In genomic region chr3:107235923-107236315, GRCh38 we compare ENCODE assay signal across 8 cellular contexts.
DNase-seq lines count a peak whose midpoint lies in the region; ATAC-seq, FAIRE-seq and TF ChIP-seq lines count a peak whose summit lies in the region.

No MANE protein-coding gene starts in this region.

- DNase-seq in A549 (ENCODE audit: low read depth in 1 of 2, low spot score in 1 of 2): peak; percentile 69 to 81
- DNase-seq in NCI-H1436 treated with DMSO at 0.1 percent for 48 hours (lab: John Stamatoyannopoulos, UW): peak; percentile 48
- peak; percentile 74 for DNase-seq in SW480 (ENCODE audit: low spot score)
- DNase-seq in caudate nucleus (lab: John Stamatoyannopoulos, UW): peak in 41 of 61 donors; percentile 4 to 88 (median 49)
- peak; percentile 91 for DNase-seq in iris pigment epithelial cell (ENCODE audit: low read depth)

- TF ChIP-seq EP300 in A549 (IDR thresholded peaks at IDR 0.05): no peak

- H3K4me1 ChIP-seq in A549: peaks cover 6% of the 10 kb centered on the region; the same call in 2 of the 3 replicates

- peak overlapping the region; percentile 47 for H3K4me3 ChIP-seq in A549
- H3K4me3 ChIP-seq in skin epidermis: peak overlapping the region; percentile 24 to 48 (median 33)

- CTCF ChIA-PET in A549 (lab: Yijun Ruan, JAX): interaction anchor here (0.5 to 4.5 kb wide), 65 partner anchors 10 to 1404 kb away, joined by 3 to 43 read pairs (median 5); partner anchors contain the start of genes CIP2A and DZIP3

- TF ChIP-seq RAD21 in A549 (conservative IDR thresholded peaks at IDR 0.05 in 1 of 2, IDR thresholded peaks at IDR 0.05 in 1 of 2): peak; percentile 95

- TF ChIP-seq CTCF in A549 (IDR thresholded peaks at IDR 0.05): peak; percentile 97
- TF ChIP-seq CTCF in GM12873 (IDR thresholded peaks at IDR 0.05; ENCODE audit: insufficient read depth, low read depth, low read length, missing control alignments): peak; percentile 78

- peak; percentile 98 for FAIRE-seq in A549 (lab: Jason Lieb, UNC)

- H3K27ac ChIP-seq in A549: peak overlapping the region; percentile 53 to 69
- peak overlapping the region; percentile 92 for H3K27ac ChIP-seq in caudate nucleus (ENCODE audit: low read depth, low read length)
- peak overlapping the region in 12 of 21 experiments; percentile 14 to 76 (median 44) for H3K27ac ChIP-seq in skin epidermis

- POLR2A ChIA-PET in A549 (lab: Yijun Ruan, JAX): interaction anchor here (1.5 to 1.9 kb wide), 2 partner anchors 193 to 195 kb away, joined by 8 to 9 read pairs; no protein-coding TSS in a partner anchor

- H3K4me2 ChIP-seq in A549: peak overlapping the region; percentile 79

- ATAC-seq in A549: peak; percentile 66 to 72
- ATAC-seq in HG02763 (IDR thresholded peaks at IDR 0.05; ENCODE audit: unreplicated experiment): peak; percentile 55

- 2% methylated on average over 5 of the region's 5 CpGs for WGBS in A549 (ENCODE audit: missing lambda C conversion rate)

- H3K9me3 ChIP-seq in A549: no peaks in the 10 kb centered on the region

- TF ChIP-seq POLR2A in A549 (IDR thresholded peaks at IDR 0.05; ENCODE audit: low read length): no peak

TF ChIP-seq in A549, 52 proteins besides CTCF, POLR2A, EP300 and RAD21:
- TF ChIP-seq CEBPB (IDR thresholded peaks at IDR 0.05) (peak in 1 of 2 experiments; percentile 20; a peak in 1 of 4 replicates), SMC3 (IDR thresholded peaks at IDR 0.05) (peak; percentile 73), NPAS2 (CRISPR knock-in tag; IDR thresholded peaks at IDR 0.05; ENCODE audit: borderline replicate concordance) (no peak), RCOR1 (IDR thresholded peaks at IDR 0.05; ENCODE audit: low read depth, low read length) (no peak), FOXS1 (CRISPR knock-in tag; IDR thresholded peaks at IDR 0.05) (no peak), RFX5 (IDR thresholded peaks at IDR 0.05) (no peak), KDM5A (IDR thresholded peaks at IDR 0.05) (peak; percentile 94), ZC3H11A (IDR thresholded peaks at IDR 0.05) (no peak), RARB (CRISPR knock-in tag; IDR thresholded peaks at IDR 0.05) (no peak)

Comparison
In these comparisons a context has a peak if more than half of its experiments do, and no peak if none do; other contexts are left out.
1. Peak in every context shown above with its lines: DNase-seq, ATAC-seq, H3K4me3 ChIP-seq and H3K27ac ChIP-seq.